ENCODE assay signal across 18 cellular contexts in genomic region chr17:13813347-13814240, GRCh38.
DNase-seq lines count a peak whose midpoint lies in the region; ATAC-seq and TF ChIP-seq lines count a peak whose summit lies in the region.
"Had no signal": no experiment of that assay in that cellular context is flagged by ENCODE, and none has a peak within 500 bp of the region (broad histone marks: within the 10 kb centered on the region; RNA-seq: fewer than 3 reads in every experiment).

No MANE protein-coding gene starts in this region.

- H3K36me3 ChIP-seq in H7 (replicated peaks; ENCODE audit: control insufficient read depth, insufficient read depth, low read length): no peaks in the 10 kb centered on the region
- H3K36me3 ChIP-seq in hepatocyte (replicated peaks; ENCODE audit: insufficient read depth, low read depth): no peaks in the 10 kb centered on the region
- H3K36me3 ChIP-seq in ovary: no peaks in the 10 kb centered on the region
- H3K36me3 ChIP-seq: SJSA1 had no signal

- H3K4me2 ChIP-seq in hepatocyte: peak overlapping the region; percentile 51

- no peak for TF ChIP-seq POLR2A in ovary (IDR thresholded peaks at IDR 0.05)

- H2AFZ ChIP-seq in hepatocyte: no peak overlapping the region

- no peaks in the 10 kb centered on the region for H4K20me1 ChIP-seq in hepatocyte (ENCODE audit: insufficient read depth, poor library complexity, severe bottlenecking)

- DNase-seq in H7: peak; percentile 4
- DNase-seq in hepatocyte (ENCODE audit: low spot score): no peak
- peak in 3 of 5 donors; percentile 9 to 20 (median 13) for DNase-seq in ovary
- DNase-seq in effector CD4-positive, alpha-beta T cell: no peak
- DNase-seq in T-helper 1 cell: no peak
- DNase-seq: ACHN; AML-193; DMS153; EL; H9; MV-4-11; NCI-H1417; NCI-H1930; NK-92 treated with Interleukin-12 subunit alpha and Interleukin-12 subunit beta, amount 100 ng/mL, for 24 hours had no signal

- H3K9me3 ChIP-seq in hepatocyte (ENCODE audit: low read depth) (no peaks in the 10 kb centered on the region), ovary (no peaks in the 10 kb centered on the region)
- H3K9me3 ChIP-seq: Caco-2, SJSA1 had no signal

- H3K79me2 ChIP-seq in hepatocyte: no peaks in the 10 kb centered on the region

- no peak overlapping the region for H3K4me3 ChIP-seq in H7 (ENCODE audit: insufficient read depth, low read depth, low read length)
- no peak overlapping the region for H3K4me3 ChIP-seq in hepatocyte
- H3K4me3 ChIP-seq in ovary: no peak overlapping the region
- H3K4me3 ChIP-seq: SJSA1 had no signal

- H3K4me1 ChIP-seq in hepatocyte (ENCODE audit: insufficient read depth) (peaks cover 5% of the 10 kb centered on the region), ovary (ENCODE audit: insufficient read depth) (peaks cover 6% of the 10 kb centered on the region)
- H3K4me1 ChIP-seq: Caco-2, SJSA1 had no signal

- TF ChIP-seq EP300 in ovary (IDR thresholded peaks at IDR 0.05): no peak

- no peaks in the 10 kb centered on the region for H3K27me3 ChIP-seq in H7 (ENCODE audit: control insufficient read depth, insufficient read depth, low read length)
- H3K27me3 ChIP-seq in hepatocyte: no peaks in the 10 kb centered on the region
- H3K27me3 ChIP-seq in ovary: no peaks in the 10 kb centered on the region
- H3K27me3 ChIP-seq: SJSA1 had no signal

- intact Hi-C loops in ovary (cut with DNase I): no loop called here

- 67% methylated on average over 17 of the region's 17 CpGs for WGBS in hepatocyte (ENCODE audit: low lambda C conversion rate, missing lambda C conversion rate)
- 31 to 51% (median 37%) methylated on average over 17 of the region's 17 CpGs for WGBS in ovary, 3 donors

- no peaks in the 10 kb centered on the region for H3K9me2 ChIP-seq in hepatocyte (replicated peaks; ENCODE audit: insufficient read depth)

- ATAC-seq in SK-N-SH treated with all-trans-retinoic acid at 6 μM for 48 hours: peak; percentile 53
- no peak for ATAC-seq in GM18861 (IDR thresholded peaks at IDR 0.05; ENCODE audit: unreplicated experiment)

- TF ChIP-seq CTCF in hepatocyte (IDR thresholded peaks at IDR 0.05; ENCODE audit: poor library complexity) (no peak), ovary (IDR thresholded peaks at IDR 0.05) (no peak)

- H3K27ac ChIP-seq in hepatocyte (no peak overlapping the region), ovary (no peak overlapping the region)
- H3K27ac ChIP-seq: SJSA1 had no signal

TF ChIP-seq in SK-N-SH treated with all-trans-retinoic acid at 6 μM for 48 hours, 23 proteins besides CTCF, POLR2A, EP300 and RAD21:
- TF ChIP-seq OSR1 (CRISPR knock-in tag; IDR thresholded peaks at IDR 0.05): no peak
- TF ChIP-seq RARB (CRISPR knock-in tag; IDR thresholded peaks at IDR 0.05): no peak
- no peak for TF ChIP-seq CSDC2 (CRISPR knock-in tag; IDR thresholded peaks at IDR 0.05)
- no peak for TF ChIP-seq SNAI2 (CRISPR knock-in tag; IDR thresholded peaks at IDR 0.05)
- no peak for TF ChIP-seq PATZ1 (CRISPR knock-in tag; IDR thresholded peaks at IDR 0.05; ENCODE audit: borderline replicate concordance)
- TF ChIP-seq TCF4 (CRISPR knock-in tag; IDR thresholded peaks at IDR 0.05; ENCODE audit: borderline replicate concordance): no peak
- TF ChIP-seq ISL1 (CRISPR knock-in tag; IDR thresholded peaks at IDR 0.05): no peak
- no peak for TF ChIP-seq PPARA (CRISPR knock-in tag; IDR thresholded peaks at IDR 0.05; ENCODE audit: borderline replicate concordance)
- no peak for TF ChIP-seq BACH2 (CRISPR knock-in tag; IDR thresholded peaks at IDR 0.05; ENCODE audit: borderline replicate concordance)
- TF ChIP-seq, protein P1, sequence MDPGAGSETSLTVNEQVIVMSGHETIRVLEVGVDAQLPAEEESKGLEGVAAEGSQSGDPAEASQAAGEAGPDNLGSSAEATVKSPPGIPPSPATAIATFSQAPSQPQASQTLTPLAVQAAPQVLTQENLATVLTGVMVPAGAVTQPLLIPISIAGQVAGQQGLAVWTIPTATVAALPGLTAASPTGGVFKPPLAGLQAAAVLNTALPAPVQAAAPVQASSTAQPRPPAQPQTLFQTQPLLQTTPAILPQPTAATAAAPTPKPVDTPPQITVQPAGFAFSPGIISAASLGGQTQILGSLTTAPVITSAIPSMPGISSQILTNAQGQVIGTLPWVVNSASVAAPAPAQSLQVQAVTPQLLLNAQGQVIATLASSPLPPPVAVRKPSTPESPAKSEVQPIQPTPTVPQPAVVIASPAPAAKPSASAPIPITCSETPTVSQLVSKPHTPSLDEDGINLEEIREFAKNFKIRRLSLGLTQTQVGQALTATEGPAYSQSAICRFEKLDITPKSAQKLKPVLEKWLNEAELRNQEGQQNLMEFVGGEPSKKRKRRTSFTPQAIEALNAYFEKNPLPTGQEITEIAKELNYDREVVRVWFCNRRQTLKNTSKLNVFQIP (CRISPR knock-in tag; IDR thresholded peaks at IDR 0.05; ENCODE audit: borderline replicate concordance, low read depth): no peak
- TF ChIP-seq ZFP3 (CRISPR knock-in tag; IDR thresholded peaks at IDR 0.05): no peak

Comparison
In these comparisons a context has a peak if more than half of its experiments do, and no peak if none do; other contexts are left out.
1. DNase-seq: peak in H7 (single experiment) and ovary (3 of 5); none in hepatocyte (single experiment), effector CD4-positive, alpha-beta T cell (single experiment) and T-helper 1 cell (0 of 5).